In genomic region chr3:138587374-138587773, GRCh38 we compare ENCODE assay signal across 2 cellular contexts.
A peak's percentile ranks its signal among the peaks of the same experiment; 100 is the strongest.
TF ChIP-seq lines count a peak whose summit lies in the region.

No MANE protein-coding gene starts in this region.

TF ChIP-seq in HEK293, 187 proteins besides CTCF, POLR2A, EP300 and RAD21:
- TF ChIP-seq ZNF121 (tag by site-specific recombination; IDR thresholded peaks at IDR 0.05): 0 out of 2 replicates have a peak, but pooled peaks have one; percentile 32
- TF ChIP-seq ZNF157 (tag by site-specific recombination; IDR thresholded peaks at IDR 0.05): no peak

TF ChIP-seq in K562, 482 proteins besides CTCF, POLR2A, EP300 and RAD21:
- TF ChIP-seq KLF6 (CRISPR knock-in tag; IDR thresholded peaks at IDR 0.05; ENCODE audit: borderline replicate concordance) (no peak), ZNF121 (CRISPR knock-in tag; conservative IDR thresholded peaks at IDR 0.05) (peak; percentile 94)
